In the genomic region with DNA sequence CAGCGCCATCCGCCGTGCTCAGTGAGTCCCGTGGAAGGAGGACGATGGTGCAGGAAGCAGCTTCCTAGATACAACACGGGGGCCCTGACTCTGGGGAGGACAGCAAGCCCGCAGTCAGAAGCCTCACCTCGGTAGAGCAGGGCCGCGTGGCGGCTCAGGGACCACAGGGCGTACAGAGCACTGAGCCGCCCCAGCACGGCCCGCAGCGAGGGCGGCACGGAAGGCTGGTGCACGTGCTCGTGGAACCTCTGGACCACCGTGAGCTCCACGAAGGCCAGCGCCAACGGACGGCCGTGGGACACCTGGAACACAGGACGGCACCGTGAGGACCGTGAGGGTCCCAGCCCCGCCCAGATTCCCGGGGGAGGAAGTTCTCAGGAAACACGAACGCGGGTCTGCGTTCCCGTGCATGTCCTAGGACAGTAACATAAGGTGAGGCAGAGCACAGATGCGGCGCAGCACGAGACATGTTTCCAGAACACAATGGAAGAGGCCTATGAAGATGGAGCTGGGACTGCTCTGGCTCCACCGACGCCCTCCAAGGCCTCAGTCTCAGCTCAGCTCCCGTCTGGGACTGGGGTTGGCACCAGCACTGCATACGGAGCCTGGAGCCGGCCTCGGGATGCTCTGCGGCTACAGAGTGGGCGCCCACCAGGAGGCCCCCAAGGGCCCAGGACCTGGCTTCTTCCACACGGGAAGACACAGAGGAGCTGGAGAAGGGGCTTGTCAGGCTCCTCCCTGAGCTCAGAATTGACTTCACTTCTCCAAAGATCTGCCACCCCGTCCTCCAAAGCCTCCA, we compare ENCODE assay signal across 1 cellular context.
TF ChIP-seq lines count a peak whose summit lies in the region.

No MANE protein-coding gene starts in this region.

TF ChIP-seq in HCT116, 20 proteins besides CTCF, POLR2A, EP300 and RAD21 (continued from another document):
- TF ChIP-seq, protein P1, sequence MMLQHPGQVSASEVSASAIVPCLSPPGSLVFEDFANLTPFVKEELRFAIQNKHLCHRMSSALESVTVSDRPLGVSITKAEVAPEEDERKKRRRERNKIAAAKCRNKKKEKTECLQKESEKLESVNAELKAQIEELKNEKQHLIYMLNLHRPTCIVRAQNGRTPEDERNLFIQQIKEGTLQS (IDR thresholded peaks at IDR 0.05): no peak
- TF ChIP-seq FOSL1 (IDR thresholded peaks at IDR 0.05; ENCODE audit: low read depth) (no peak), ZFX (IDR thresholded peaks at IDR 0.05) (no peak), ZNF274 (IDR thresholded peaks at IDR 0.05; ENCODE audit: low read depth, low read length) (no peak)
